1 cellular context compared by ENCODE assay signal in genomic region chr1:228306275-228307217, GRCh38.
TF ChIP-seq lines count a peak whose summit lies in the region.

No MANE protein-coding gene starts in this region.

TF ChIP-seq in WTC11, 78 proteins besides CTCF, POLR2A, EP300 and RAD21 (continued from another document):
- TF ChIP-seq AFF4 (CRISPR knock-in tag; IDR thresholded peaks at IDR 0.05; ENCODE audit: borderline replicate concordance) (no peak), SMAD4 (CRISPR knock-in tag; IDR thresholded peaks at IDR 0.05) (no peak), NFYB (CRISPR knock-in tag; conservative IDR thresholded peaks at IDR 0.05; ENCODE audit: low read depth) (no peak), ELF4 (CRISPR knock-in tag; IDR thresholded peaks at IDR 0.05; ENCODE audit: low read depth) (no peak)
TF ChIP-seq in WTC11: peak in this region for 0.
